ENCODE assay signal across 2 cellular contexts in genomic region chr15:60631620-60632019, GRCh38.
TF ChIP-seq lines count a peak whose summit lies in the region.

No MANE protein-coding gene starts in this region.

TF ChIP-seq in GM23338, 12 proteins besides CTCF, POLR2A, EP300 and RAD21 (continued from another document):
- no peak for TF ChIP-seq REST (IDR thresholded peaks at IDR 0.05; ENCODE audit: unreplicated experiment)
- no peak for TF ChIP-seq EZH2 (IDR thresholded peaks at IDR 0.05; ENCODE audit: low read depth, unreplicated experiment)
- TF ChIP-seq JUNB (IDR thresholded peaks at IDR 0.05; ENCODE audit: unreplicated experiment): no peak
- no peak for TF ChIP-seq ZNF114 (CRISPR knock-in tag; IDR thresholded peaks at IDR 0.05)
- no peak for TF ChIP-seq ZNF462 (CRISPR knock-in tag; IDR thresholded peaks at IDR 0.05)

TF ChIP-seq in WTC11, 78 proteins besides CTCF, POLR2A, EP300 and RAD21 (continued from another document):
- TF ChIP-seq ZNF532 (CRISPR knock-in tag; IDR thresholded peaks at IDR 0.05; ENCODE audit: borderline replicate concordance): no peak
